In genomic region chr1:51576085-51576444, GRCh38 we compare ENCODE assay signal across 15 cellular contexts. TPM values are rescaled to one million over a fixed set of nuclear protein-coding genes. Genes with fewer than 3 reads are reported as not detected.
DNase-seq lines count a peak whose midpoint lies in the region; ATAC-seq, FAIRE-seq and TF ChIP-seq lines count a peak whose summit lies in the region.
"Had no signal": no experiment of that assay in that cellular context is flagged by ENCODE, and none has a peak within 500 bp of the region (broad histone marks: within the 10 kb centered on the region; RNA-seq: fewer than 3 reads in every experiment).

No MANE protein-coding gene starts in this region.

- POLR2A ChIA-PET in CD4-positive, alpha-beta memory T cell (lab: Charles Lee; ENCODE audit: partially characterized antibody) = no interaction called here
- POLR2A ChIA-PET in MCF 10A (lab: Yijun Ruan, JAX) = interaction anchor here (0.7 kb wide), 1 partner anchor 9 kb away, joined by 3 read pairs; no protein-coding TSS in a partner anchor

- no peak for FAIRE-seq in urothelium cell line (lab: Jason Lieb, UNC)

- H3K27ac Mint-ChIP-seq in CD4-positive, alpha-beta memory T cell = peak overlapping the region in 4 of 7 donors; percentile 2 to 42 (median 28)
- H3K27ac Mint-ChIP-seq in naive B cell = peak overlapping the region in 5 of 6 donors; percentile 0 to 58 (median 16)
- H3K27ac Mint-ChIP-seq in MCF 10A (ENCODE audit: low read depth, unreplicated experiment) = no peak overlapping the region
- H3K27ac Mint-ChIP-seq: H9 had no signal

- ATAC-seq in GM18909 (IDR thresholded peaks at IDR 0.05; ENCODE audit: poor library complexity, unreplicated experiment) = peak; percentile 43
- no peak for ATAC-seq in naive B cell (ENCODE audit: low read depth in 2 of 2)
- ATAC-seq: left colon, SK-N-SH treated with all-trans-retinoic acid at 6 μM for 48 hours had no signal

- no peaks in the 10 kb centered on the region for H3K36me3 ChIP-seq in CD4-positive, alpha-beta memory T cell (ENCODE audit: insufficient read depth, low read length)
- H3K36me3 ChIP-seq in H7 (replicated peaks; ENCODE audit: control insufficient read depth, insufficient read depth, low read length) = no peaks in the 10 kb centered on the region
- H3K36me3 ChIP-seq: thoracic aorta had no signal

- DNase-seq in CD4-positive, alpha-beta memory T cell = no peak
- DNase-seq in naive B cell (no peak), H7 (no peak), urothelium cell line (ENCODE audit: low spot score) (no peak), MCF 10A (ENCODE audit: unreplicated experiment) (no peak)
- DNase-seq: activated T-cell treated with anti-CD3 and anti-CD28 coated beads, Interleukin-2, amount 50 U/mL, for 1 hour; H9; hypothalamus; left colon; NCI-H1417 treated with DMSO at 0.1 percent for 48 hours; NCI-H446 had no signal

- H3K36me3 Mint-ChIP-seq in CD4-positive, alpha-beta memory T cell = no peaks in the 10 kb centered on the region
- H3K36me3 Mint-ChIP-seq in naive B cell = peaks cover 0 to 5% of the 10 kb centered on the region in 2 donors
- H3K36me3 Mint-ChIP-seq in MCF 10A (ENCODE audit: insufficient read depth, unreplicated experiment) = no peaks in the 10 kb centered on the region

- TF ChIP-seq CTCF in VCaP (conservative IDR thresholded peaks at IDR 0.05) (no peak), MCF 10A (IDR thresholded peaks at IDR 0.05; ENCODE audit: unreplicated experiment) (no peak)

- no peak overlapping the region for H3K27ac ChIP-seq in CD4-positive, alpha-beta memory T cell (ENCODE audit: low read depth, low read length)
- H3K27ac ChIP-seq in VCaP = peak overlapping the region; percentile 28; the same call in 1 of the 2 replicates
- H3K27ac ChIP-seq: thoracic aorta had no signal

- H3K9me3 ChIP-seq in CD4-positive, alpha-beta memory T cell (ENCODE audit: control insufficient read depth in 1 of 2, low read length in 2 of 2) = no peaks in the 10 kb centered on the region
- H3K9me3 ChIP-seq: thoracic aorta had no signal

- peaks cover 17 to 37% (median 26%) of the 10 kb centered on the region in 4 donors for H3K4me1 Mint-ChIP-seq in CD4-positive, alpha-beta memory T cell
- H3K4me1 Mint-ChIP-seq in naive B cell (peaks cover 42 to 63% (median 52%) of the 10 kb centered on the region in 3 donors), MCF 10A (ENCODE audit: insufficient read depth, unreplicated experiment) (peaks cover under 1% of the 10 kb centered on the region)

- CTCF ChIA-PET in CD4-positive, alpha-beta memory T cell (lab: Charles Lee; ENCODE audit: partially characterized antibody) = no interaction called here
- CTCF ChIA-PET in MCF 10A (lab: Yijun Ruan, JAX) = interaction anchor here (0.6 kb wide), 1 partner anchor 51 kb away, joined by 3 read pairs; no protein-coding TSS in a partner anchor

- H3K27me3 Mint-ChIP-seq in CD4-positive, alpha-beta memory T cell = no peaks in the 10 kb centered on the region
- H3K27me3 Mint-ChIP-seq in naive B cell = no peaks in the 10 kb centered on the region
- H3K27me3 Mint-ChIP-seq in MCF 10A (ENCODE audit: insufficient read depth, unreplicated experiment) = no peaks in the 10 kb centered on the region

- intact Hi-C loops in CD4-positive, alpha-beta memory T cell (cut with micrococcal nuclease) = no loop called here
- intact Hi-C loops in MCF 10A (cut with micrococcal nuclease) = no loop called here

- peaks cover 30% of the 10 kb centered on the region for H3K4me1 ChIP-seq in CD4-positive, alpha-beta memory T cell (ENCODE audit: insufficient read depth, low read length)

- BruUV-seq in MCF 10A (replicated peaks; lab: Mats Ljungman, UMichigan) = no TSS peak

- no peaks in the 10 kb centered on the region for H3K27me3 ChIP-seq in CD4-positive, alpha-beta memory T cell (ENCODE audit: insufficient read depth, low read length)
- H3K27me3 ChIP-seq in H7 (ENCODE audit: control insufficient read depth, insufficient read depth, low read length) = no peaks in the 10 kb centered on the region

- H3K4me3 Mint-ChIP-seq in CD4-positive, alpha-beta memory T cell = peak overlapping the region in 3 of 8 donors; percentile 2 to 61 (median 23)
- H3K4me3 Mint-ChIP-seq in naive B cell = peak overlapping the region in 2 of 8 donors; percentile 1 to 9
- H3K4me3 Mint-ChIP-seq in MCF 10A (ENCODE audit: unreplicated experiment) = no peak overlapping the region
- H3K4me3 Mint-ChIP-seq: H9 had no signal

- H3K4me3 ChIP-seq in CD4-positive, alpha-beta memory T cell (ENCODE audit: low read length in 2 of 2) = no peak overlapping the region
- no peak overlapping the region for H3K4me3 ChIP-seq in H7 (ENCODE audit: insufficient read depth, low read depth, low read length)
- H3K4me3 ChIP-seq: thoracic aorta had no signal

- no peaks in the 10 kb centered on the region for H3K9me3 Mint-ChIP-seq in CD4-positive, alpha-beta memory T cell
- peaks cover 0 to 4% (median 0%) of the 10 kb centered on the region in 7 donors for H3K9me3 Mint-ChIP-seq in naive B cell
- H3K9me3 Mint-ChIP-seq in MCF 10A (ENCODE audit: unreplicated experiment) = no peaks in the 10 kb centered on the region
- H3K9me3 Mint-ChIP-seq: H9 had no signal

RNA-seq across cellular contexts. Expression of gene OSBPL9, which starts 40.8 kb away (rescaled TPM):
- total RNA-seq in CD4-positive, alpha-beta memory T cell = 10 to 100 TPM; 45.1 to 46.9 TPM
- polyA plus RNA-seq in CD4-positive, alpha-beta memory T cell = 10 to 100 TPM; 45.2 to 47.8 TPM
- polyA plus RNA-seq in naive B cell (ENCODE audit: low read depth in 6 of 6) = 10 to 100 TPM; 46.7 to 77.8 (median 52.9) TPM
- total RNA-seq in H7 (2014; rRNA removed; shearing (Covaris generic)) = 87.4 and 149 TPM in 2 replicates
- 51.7 and 60.4 TPM in 2 replicates for total RNA-seq in MCF 10A (2022)

RNA-seq across cellular contexts. Expression of gene EPS15, which starts 57.0 kb away (rescaled TPM):
- total RNA-seq in CD4-positive, alpha-beta memory T cell = 10 to 100 TPM; 91.5 to 92.3 TPM
- polyA plus RNA-seq in CD4-positive, alpha-beta memory T cell = 10 to 100 TPM; 39.2 to 63.7 TPM
- polyA plus RNA-seq in naive B cell (ENCODE audit: low read depth in 6 of 6) = 10 to 100 TPM; 40.6 to 76.5 (median 67.9) TPM
- 26.6 and 37.2 TPM in 2 replicates for total RNA-seq in H7 (2014; rRNA removed; shearing (Covaris generic))
- total RNA-seq in MCF 10A (2022) = 48.2 and 48.7 TPM in 2 replicates
